In the genomic region with DNA sequence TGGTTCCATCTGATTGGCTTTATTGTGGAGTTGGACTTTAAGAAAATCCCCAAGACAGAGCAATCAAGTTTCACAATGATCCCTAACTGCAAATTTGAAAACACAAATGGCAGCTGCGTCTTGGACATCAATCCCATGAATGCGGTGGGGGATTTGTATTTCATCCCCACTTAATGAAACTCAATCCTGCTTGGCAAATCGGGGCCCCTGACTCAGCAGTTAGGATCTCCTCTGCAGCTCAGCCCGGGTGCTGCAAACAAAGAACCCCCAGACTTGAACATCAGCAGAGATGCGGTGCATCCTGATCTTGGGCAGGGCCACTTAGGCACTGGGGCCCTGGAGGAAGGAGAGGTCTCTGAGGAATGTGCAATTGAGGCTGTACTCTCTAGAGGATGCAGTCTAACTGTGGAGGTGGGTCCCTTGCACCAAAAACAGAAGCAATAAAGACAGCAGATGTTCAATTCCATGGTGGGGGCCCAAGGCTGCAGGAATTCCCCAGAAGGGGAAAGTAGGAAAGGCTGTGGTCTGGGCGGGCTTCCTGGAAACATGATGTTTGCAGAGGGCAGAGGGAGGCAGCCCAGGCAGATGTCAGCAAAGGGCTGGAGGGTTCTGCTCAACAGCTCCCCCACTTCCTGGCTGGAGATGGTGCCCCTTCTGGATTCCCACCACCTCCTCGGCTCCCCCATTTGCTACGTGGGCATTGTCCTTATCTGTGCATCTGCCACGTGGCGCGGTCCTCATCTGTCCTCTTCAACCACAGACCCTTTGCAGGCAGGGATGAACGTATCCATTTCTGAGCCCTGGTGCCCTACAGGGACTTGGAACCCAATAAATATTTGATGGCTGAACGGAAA, we compare ENCODE assay signal across 27 cellular contexts. TPM values are rescaled to one million over a fixed set of nuclear protein-coding genes. Genes with fewer than 3 reads are reported as not detected.
A peak's percentile ranks its signal among the peaks of the same experiment; 100 is the strongest.
DNase-seq lines count a peak whose midpoint lies in the region; ATAC-seq and TF ChIP-seq lines count a peak whose summit lies in the region.
"Had no signal": no experiment of that assay in that cellular context is flagged by ENCODE, and none has a peak within 500 bp of the region (broad histone marks: within the 10 kb centered on the region; RNA-seq: fewer than 3 reads in every experiment).

No MANE protein-coding gene starts in this region.

- H3K9me3 ChIP-seq in endodermal cell (ENCODE audit: control insufficient read depth, low read length), result no peaks in the 10 kb centered on the region
- no peaks in the 10 kb centered on the region for H3K9me3 ChIP-seq in upper lobe of right lung
- H3K9me3 ChIP-seq: left ventricle myocardium inferior had no signal

- no peak overlapping the region for H3K9ac ChIP-seq in endodermal cell (ENCODE audit: extremely low read depth, low read length, poor library complexity, severe bottlenecking)

- ATAC-seq in GM23338, result no peak; the same call in 2 of the 3 replicates
- no peak for ATAC-seq in upper lobe of right lung
- no peak for ATAC-seq in esophagus mucosa
- ATAC-seq: PC-3, SK-N-SH treated with all-trans-retinoic acid at 6 μM for 48 hours had no signal

- no peak overlapping the region for H3K4me2 ChIP-seq in GM23338

- no peak overlapping the region for H3K4me3 Mint-ChIP-seq in GM23338
- H3K4me3 Mint-ChIP-seq in endodermal cell, result no peak overlapping the region
- H3K4me3 Mint-ChIP-seq: CD4-positive, alpha-beta T cell had no signal

- H3K4me1 ChIP-seq in GM23338 (ENCODE audit: insufficient read depth), result no peaks in the 10 kb centered on the region; the same call in 1 of the 2 replicates
- H3K4me1 ChIP-seq in endodermal cell (ENCODE audit: control insufficient read depth, insufficient read depth, low read length), result no peaks in the 10 kb centered on the region
- peaks cover 3% of the 10 kb centered on the region for H3K4me1 ChIP-seq in upper lobe of right lung
- H3K4me1 ChIP-seq: left ventricle myocardium inferior had no signal

- H3K36me3 ChIP-seq in GM23338 (ENCODE audit: insufficient read depth) (no peaks in the 10 kb centered on the region), endodermal cell (ENCODE audit: control insufficient read depth, insufficient read depth, low read length) (no peaks in the 10 kb centered on the region), upper lobe of right lung (no peaks in the 10 kb centered on the region)
- H3K36me3 ChIP-seq: left ventricle myocardium inferior had no signal

- no peaks in the 10 kb centered on the region for H3K79me2 ChIP-seq in GM23338 (replicated peaks; ENCODE audit: insufficient read depth)

- 87 to 92% methylated on average over 4 to 13 of the region's 13 CpGs for WGBS in endodermal cell (ENCODE audit: insufficient coverage in 1 of 2, insufficient read length in 1 of 2), 2 experiments

- H3K9me2 ChIP-seq in GM23338 (ENCODE audit: insufficient read depth), result no peaks in the 10 kb centered on the region

- intact Hi-C loops in upper lobe of right lung (cut with DNase I), result no loop called here

- H3K36me3 Mint-ChIP-seq in GM23338 (ENCODE audit: low read depth), result no peaks in the 10 kb centered on the region
- no peaks in the 10 kb centered on the region for H3K36me3 Mint-ChIP-seq in endodermal cell (ENCODE audit: low read depth)

- no peak overlapping the region for H3K27ac Mint-ChIP-seq in GM23338
- H3K27ac Mint-ChIP-seq in endodermal cell, result no peak overlapping the region
- H3K27ac Mint-ChIP-seq: CD4-positive, alpha-beta T cell had no signal

- in situ Hi-C loops in ACHN (cut with HindIII; ENCODE audit: low pct_ligation_motif_present, low pct_unique_long_range_greater_than_20kb, low sequenced_read_pairs), result no loop called here

- H3K4me3 ChIP-seq in GM23338 (no peak overlapping the region), endodermal cell (ENCODE audit: low read length) (no peak overlapping the region), upper lobe of right lung (no peak overlapping the region)
- H3K4me3 ChIP-seq: left ventricle myocardium inferior, skin epidermis had no signal

- TF ChIP-seq CTCF in GM23338 (conservative IDR thresholded peaks at IDR 0.05; ENCODE audit: low read depth in 2 of 2), result peak in 1 of 2 experiments; percentile 26; a peak in 2 of 4 replicates
- TF ChIP-seq CTCF in endodermal cell (conservative IDR thresholded peaks at IDR 0.05), result no peak
- TF ChIP-seq CTCF in upper lobe of right lung (IDR thresholded peaks at IDR 0.05), result no peak

- H3K9me3 Mint-ChIP-seq in GM23338, result no peaks in the 10 kb centered on the region
- no peaks in the 10 kb centered on the region for H3K9me3 Mint-ChIP-seq in endodermal cell
- H3K9me3 Mint-ChIP-seq: CD4-positive, alpha-beta T cell had no signal

- no peaks in the 10 kb centered on the region for H3K4me1 Mint-ChIP-seq in GM23338
- H3K4me1 Mint-ChIP-seq in endodermal cell, result no peaks in the 10 kb centered on the region

- H3K27ac ChIP-seq in GM23338 (ENCODE audit: low read depth), result no peak overlapping the region
- no peak overlapping the region for H3K27ac ChIP-seq in endodermal cell (ENCODE audit: low read depth, low read length)
- H3K27ac ChIP-seq in upper lobe of right lung, result no peak overlapping the region
- H3K27ac ChIP-seq: dorsolateral prefrontal cortex, HL-60, left ventricle myocardium inferior, skin epidermis had no signal

- H4K20me1 ChIP-seq in GM23338 (replicated peaks; ENCODE audit: insufficient read depth), result no peaks in the 10 kb centered on the region

- H3F3A ChIP-seq in GM23338 (replicated peaks; ENCODE audit: low read depth), result no peaks in the 10 kb centered on the region

- DNase-seq in GM23338 (ENCODE audit: low spot score) (no peak), NCI-H524 treated with DMSO at 0.1 percent for 48 hours (lab: John Stamatoyannopoulos, UW) (peak; percentile 63), endodermal cell (peak; percentile 53), upper lobe of right lung (peak; percentile 27), DMS153 (lab: John Stamatoyannopoulos, UW) (no peak), ACHN (no peak)
- DNase-seq: activated CD4-positive, alpha-beta T cell treated with anti-CD3 and anti-CD28 coated beads for 48 hours; activated CD8-positive, alpha-beta memory T cell treated with anti-CD3 and anti-CD28 coated beads for 24 hours; activated effector memory CD4-positive, alpha-beta T cell treated with anti-CD3 and anti-CD28 coated beads, Interleukin-2, amount 50 U/mL, for 16 hours; CD4-positive, alpha-beta T cell; dorsolateral prefrontal cortex; islet precursor cell; left ventricle myocardium inferior; mesendoderm; NCI-H1436; NCI-H2081 treated with DMSO at 0.1 percent for 48 hours; NCI-H446; PC-3; stimulated activated CD4-positive, alpha-beta T cell treated with anti-CD3 and anti-CD28 coated beads, Interleukin-1b, Interleukin-23, amount 100 ng/mL, for 48 hours; trophoblast cell had no signal

- H3K27me3 ChIP-seq in GM23338 (ENCODE audit: insufficient read depth), result no peaks in the 10 kb centered on the region
- H3K27me3 ChIP-seq in endodermal cell (ENCODE audit: control insufficient read depth, insufficient read depth, low read length, poor library complexity, severe bottlenecking), result peaks cover 16% of the 10 kb centered on the region
- peaks cover 13% of the 10 kb centered on the region for H3K27me3 ChIP-seq in upper lobe of right lung

- peak overlapping the region; percentile 52 for H2AFZ ChIP-seq in GM23338

- no peaks in the 10 kb centered on the region for H3K27me3 Mint-ChIP-seq in GM23338 (ENCODE audit: insufficient read depth, low read depth, poor library complexity)
- no peaks in the 10 kb centered on the region for H3K27me3 Mint-ChIP-seq in endodermal cell (ENCODE audit: insufficient read depth)

TF ChIP-seq in GM23338, 12 proteins besides CTCF, POLR2A, EP300 and RAD21 (continues in another document):
- TF ChIP-seq EZH2 (IDR thresholded peaks at IDR 0.05; ENCODE audit: low read depth, unreplicated experiment) (no peak), POLR2AphosphoS5 (IDR thresholded peaks at IDR 0.05; ENCODE audit: low read depth) (no peak), JUNB (IDR thresholded peaks at IDR 0.05; ENCODE audit: unreplicated experiment) (no peak), NANOG (IDR thresholded peaks at IDR 0.05; ENCODE audit: borderline replicate concordance) (no peak), ZNF331 (CRISPR knock-in tag; IDR thresholded peaks at IDR 0.05; ENCODE audit: low read depth) (no peak), ZNF114 (CRISPR knock-in tag; IDR thresholded peaks at IDR 0.05) (no peak), STAT1 (IDR thresholded peaks at IDR 0.05; ENCODE audit: unreplicated experiment) (no peak)
- TF ChIP-seq, protein P1, sequence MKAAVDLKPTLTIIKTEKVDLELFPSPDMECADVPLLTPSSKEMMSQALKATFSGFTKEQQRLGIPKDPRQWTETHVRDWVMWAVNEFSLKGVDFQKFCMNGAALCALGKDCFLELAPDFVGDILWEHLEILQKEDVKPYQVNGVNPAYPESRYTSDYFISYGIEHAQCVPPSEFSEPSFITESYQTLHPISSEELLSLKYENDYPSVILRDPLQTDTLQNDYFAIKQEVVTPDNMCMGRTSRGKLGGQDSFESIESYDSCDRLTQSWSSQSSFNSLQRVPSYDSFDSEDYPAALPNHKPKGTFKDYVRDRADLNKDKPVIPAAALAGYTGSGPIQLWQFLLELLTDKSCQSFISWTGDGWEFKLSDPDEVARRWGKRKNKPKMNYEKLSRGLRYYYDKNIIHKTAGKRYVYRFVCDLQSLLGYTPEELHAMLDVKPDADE (IDR thresholded peaks at IDR 0.05), result no peak

RNA-seq across cellular contexts. Expression of a gene that starts 8.6 kb away (rescaled TPM):
- not detected in 2 replicates for total RNA-seq in GM23338 (2014; rRNA removed; shearing (Covaris generic))
- polyA plus RNA-seq in GM23338 (2016; fragmentation: Nextera tagmentation; extraction: Ambion mirVana), result not detected in 2 replicates
- total RNA-seq in endodermal cell (not detected), upper lobe of right lung (not detected), esophagus mucosa (not detected)
- polyA plus RNA-seq in endodermal cell (2013, experiment 1 of 2), result not detected
- not detected for polyA plus RNA-seq in endodermal cell (2013, experiment 2 of 2)
- total RNA-seq: astrocyte; CD4-positive, alpha-beta T cell; dorsolateral prefrontal cortex; left ventricle myocardium inferior; PC-3; pulmonary artery endothelial cell; T-helper 2 cell treated with Interferon-gamma antibody and Interleukin-4, amounts not matched to agents 100 ng/mL and 5 ng/mL, for 36 hours had no signal

RNA-seq across cellular contexts. Expression of a gene that starts 20.0 kb away (rescaled TPM):
- not detected in 2 replicates for total RNA-seq in GM23338 (2014; rRNA removed; shearing (Covaris generic))
- polyA plus RNA-seq in GM23338 (2016; fragmentation: Nextera tagmentation; extraction: Ambion mirVana), result not detected in 2 replicates
- total RNA-seq in endodermal cell (1 to 10 TPM in 1 of 2 donors, not detected in 1; 1.9 TPM), upper lobe of right lung (not detected), esophagus mucosa (not detected)
- polyA plus RNA-seq in endodermal cell (2013, experiment 1 of 2), result 1.1 TPM
- 0.95 TPM for polyA plus RNA-seq in endodermal cell (2013, experiment 2 of 2)
- total RNA-seq: astrocyte; CD4-positive, alpha-beta T cell; dorsolateral prefrontal cortex; left ventricle myocardium inferior; PC-3; pulmonary artery endothelial cell; T-helper 2 cell treated with Interferon-gamma antibody and Interleukin-4, amounts not matched to agents 100 ng/mL and 5 ng/mL, for 36 hours had no signal

Comparison
In these comparisons a context has a peak if more than half of its experiments do, and no peak if none do; other contexts are left out.
1. DNase-seq: peak in NCI-H524 treated with DMSO at 0.1 percent for 48 hours (single experiment), endodermal cell (single experiment) and upper lobe of right lung (single experiment); none in GM23338 (single experiment), DMS153 (single experiment) and ACHN (single experiment).